1 cellular context compared by ENCODE assay signal in the genomic region with DNA sequence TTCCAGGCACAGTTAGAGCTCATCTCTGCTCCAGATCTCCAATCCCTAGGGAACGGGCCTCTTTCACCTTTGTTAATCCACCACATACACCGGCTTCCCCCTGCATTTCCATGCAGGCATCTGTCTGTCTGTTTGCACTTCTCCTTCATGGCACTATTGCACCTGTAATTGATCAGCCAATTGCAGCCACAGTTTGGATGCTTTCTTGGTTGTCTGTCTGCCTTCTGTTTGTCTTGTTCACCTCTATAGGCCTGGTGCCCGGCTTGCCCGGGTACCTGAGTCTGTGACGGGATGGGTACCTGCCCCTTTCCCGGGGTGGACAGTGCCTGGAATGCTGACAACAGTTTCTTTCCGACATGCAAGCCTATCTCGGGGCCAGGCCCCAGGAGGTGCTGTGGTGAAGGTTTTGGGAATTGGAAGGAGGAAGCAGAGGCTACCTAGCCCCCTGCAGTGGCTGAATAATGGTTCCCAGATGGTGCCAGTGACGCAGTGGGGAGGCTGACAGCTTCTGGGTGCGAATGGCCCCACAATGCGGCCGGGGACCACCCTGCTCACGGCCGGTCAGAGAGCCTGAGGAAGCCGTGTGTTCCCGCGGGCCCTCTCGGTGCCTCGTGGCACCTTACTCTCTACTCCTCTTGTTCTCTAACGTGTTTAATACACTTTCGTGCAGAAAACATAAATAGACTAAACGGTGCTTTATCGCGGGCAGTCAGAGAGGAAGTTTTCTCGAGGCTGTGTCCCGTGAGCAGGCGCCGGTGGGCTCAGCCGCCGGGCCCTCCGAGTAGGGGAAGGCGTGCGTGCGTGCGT.
TF ChIP-seq lines count a peak whose summit lies in the region.

No MANE protein-coding gene starts in this region.

TF ChIP-seq in HCT116, 20 proteins besides CTCF, POLR2A, EP300 and RAD21 (continued from another document):
- TF ChIP-seq, protein P1, sequence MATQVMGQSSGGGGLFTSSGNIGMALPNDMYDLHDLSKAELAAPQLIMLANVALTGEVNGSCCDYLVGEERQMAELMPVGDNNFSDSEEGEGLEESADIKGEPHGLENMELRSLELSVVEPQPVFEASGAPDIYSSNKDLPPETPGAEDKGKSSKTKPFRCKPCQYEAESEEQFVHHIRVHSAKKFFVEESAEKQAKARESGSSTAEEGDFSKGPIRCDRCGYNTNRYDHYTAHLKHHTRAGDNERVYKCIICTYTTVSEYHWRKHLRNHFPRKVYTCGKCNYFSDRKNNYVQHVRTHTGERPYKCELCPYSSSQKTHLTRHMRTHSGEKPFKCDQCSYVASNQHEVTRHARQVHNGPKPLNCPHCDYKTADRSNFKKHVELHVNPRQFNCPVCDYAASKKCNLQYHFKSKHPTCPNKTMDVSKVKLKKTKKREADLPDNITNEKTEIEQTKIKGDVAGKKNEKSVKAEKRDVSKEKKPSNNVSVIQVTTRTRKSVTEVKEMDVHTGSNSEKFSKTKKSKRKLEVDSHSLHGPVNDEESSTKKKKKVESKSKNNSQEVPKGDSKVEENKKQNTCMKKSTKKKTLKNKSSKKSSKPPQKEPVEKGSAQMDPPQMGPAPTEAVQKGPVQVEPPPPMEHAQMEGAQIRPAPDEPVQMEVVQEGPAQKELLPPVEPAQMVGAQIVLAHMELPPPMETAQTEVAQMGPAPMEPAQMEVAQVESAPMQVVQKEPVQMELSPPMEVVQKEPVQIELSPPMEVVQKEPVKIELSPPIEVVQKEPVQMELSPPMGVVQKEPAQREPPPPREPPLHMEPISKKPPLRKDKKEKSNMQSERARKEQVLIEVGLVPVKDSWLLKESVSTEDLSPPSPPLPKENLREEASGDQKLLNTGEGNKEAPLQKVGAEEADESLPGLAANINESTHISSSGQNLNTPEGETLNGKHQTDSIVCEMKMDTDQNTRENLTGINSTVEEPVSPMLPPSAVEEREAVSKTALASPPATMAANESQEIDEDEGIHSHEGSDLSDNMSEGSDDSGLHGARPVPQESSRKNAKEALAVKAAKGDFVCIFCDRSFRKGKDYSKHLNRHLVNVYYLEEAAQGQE (IDR thresholded peaks at IDR 0.05; ENCODE audit: low read depth) = no peak
- TF ChIP-seq CEBPB (IDR thresholded peaks at IDR 0.05; ENCODE audit: low read depth) = no peak
- no peak for TF ChIP-seq SIN3A (IDR thresholded peaks at IDR 0.05; ENCODE audit: low read depth)
TF ChIP-seq in HCT116: peak in this region for 0.
